1 cellular context compared by ENCODE assay signal in genomic region chr6:52522151-52522626, GRCh38.
TF ChIP-seq lines count a peak whose summit lies in the region.

No MANE protein-coding gene starts in this region.

TF ChIP-seq in H1, 55 proteins besides CTCF, POLR2A, EP300 and RAD21 (continued from another document):
- no peak for TF ChIP-seq TBP (IDR thresholded peaks at IDR 0.05; ENCODE audit: low read depth, low read length)
- no peak for TF ChIP-seq CEBPB (IDR thresholded peaks at IDR 0.05; ENCODE audit: low read depth, low read length)
- TF ChIP-seq SIRT6 (IDR thresholded peaks at IDR 0.05; ENCODE audit: low read length), result no peak
- TF ChIP-seq USF2 (IDR thresholded peaks at IDR 0.05; ENCODE audit: low read length), result no peak
- TF ChIP-seq RFX5 (IDR thresholded peaks at IDR 0.05; ENCODE audit: borderline replicate concordance, low read depth, low read length), result no peak
- TF ChIP-seq MAX (IDR thresholded peaks at IDR 0.05), result no peak
